ENCODE assay signal across 28 cellular contexts in the genomic region with DNA sequence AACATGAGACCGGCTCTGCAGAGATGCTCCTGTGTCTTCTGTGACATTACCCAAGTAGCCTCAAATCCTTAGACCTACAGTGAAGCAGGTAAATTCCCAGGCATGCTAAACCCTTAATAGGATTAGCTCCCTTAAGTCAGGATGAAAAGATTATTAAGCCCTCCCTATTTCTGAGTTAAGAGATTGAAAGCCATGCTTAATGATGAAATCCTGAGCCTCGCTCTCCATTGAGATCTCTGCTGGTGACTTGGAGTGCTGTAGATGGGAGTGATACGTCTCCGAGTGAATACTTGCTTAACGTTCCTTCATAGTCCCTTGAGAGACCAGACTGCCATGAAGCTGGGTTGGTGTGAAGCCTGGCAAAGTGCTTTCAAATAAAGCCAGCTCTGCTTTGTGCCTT.
"Had no signal": no experiment of that assay in that cellular context is flagged by ENCODE, and none has a peak within 500 bp of the region (broad histone marks: within the 10 kb centered on the region; RNA-seq: fewer than 3 reads in every experiment).

No MANE protein-coding gene starts in this region.

- H3K9me3 ChIP-seq: left ventricle myocardium inferior, mucosa of descending colon, neutrophil, stomach, thyroid gland, upper lobe of left lung had no signal

- H3K4me1 ChIP-seq: left ventricle myocardium inferior, stomach, upper lobe of left lung had no signal

- H3K4me3 ChIP-seq: coronary artery, left ventricle myocardium inferior, lung, mucosa of descending colon, smooth muscle cell, stomach, thyroid gland, upper lobe of left lung had no signal

- ATAC-seq: mucosa of descending colon; stimulated activated naive B cell treated with anti-CD40 and anti-IgM and Interleukin-4, amounts not matched to agents 10 μg/mL and 1 μg/mL and 100 μg/mL, for 72 hours had no signal

- DNase-seq: activated CD4-positive, alpha-beta T cell treated with anti-CD3 and anti-CD28 coated beads for 4 hours; activated CD4-positive, alpha-beta T cell treated with anti-CD3 and anti-CD28 coated beads, Interleukin-2, amount 50 U/mL, for 4 hours; activated effector memory CD4-positive, alpha-beta T cell treated with Interleukin-2 at 50 U/mL for 16 hours; activated naive CD4-positive, alpha-beta T cell treated with Interleukin-2 at 50 U/mL for 16 hours; activated T-cell treated with anti-CD3 and anti-CD28 coated beads for 4 hours; anterior cingulate cortex; cerebellar nuclear complex; dorsolateral prefrontal cortex; effector memory CD4-positive, alpha-beta T cell; glutamatergic neuron; islet precursor cell; left ventricle myocardium inferior; mucosa of descending colon; stimulated activated CD4-positive, alpha-beta T cell treated with anti-CD3 and anti-CD28 coated beads, Interleukin-1b, Interleukin-23, amount 100 ng/mL, for 48 hours; stimulated activated CD4-positive, alpha-beta T cell treated with anti-CD3 and anti-CD28 coated beads, Interleukin-4, amount 100 ng/mL, for 4 hours; stimulated activated CD8-positive, alpha-beta memory T cell treated with anti-CD3 and anti-CD28 coated beads, Interleukin-4, amount 100 ng/mL, for 48 hours; stimulated activated naive B cell treated with anti-CD40 and anti-IgM and Interleukin-4, amounts not matched to agents 10 μg/mL and 1 μg/mL and 100 μg/mL, for 72 hours; stomach; thyroid gland; upper lobe of left lung had no signal

- H3K27me3 ChIP-seq: dorsolateral prefrontal cortex, neutrophil, stomach, thyroid gland, upper lobe of left lung had no signal

- H3K4me3 Mint-ChIP-seq: activated naive CD8-positive, alpha-beta T cell; natural killer cell treated with Interleukin-12 subunit alpha and Interleukin-12 subunit beta and Interleukin-15 and Interleukin-18, amount 100 ng/mL, for 72 hours; stimulated activated naive B cell treated with anti-CD40 and anti-IgM and Interleukin-4, amounts not matched to agents 10 μg/mL and 1 μg/mL and 100 μg/mL, for 72 hours; T-helper 2 cell treated with Interferon-gamma antibody and Interleukin-4, amounts not matched to agents 5 μg/mL and 100 μg/mL, for 36 hours had no signal

- H3K27ac ChIP-seq: coronary artery, left ventricle myocardium inferior, neutrophil, stomach, thyroid gland, upper lobe of left lung had no signal

- H3K9me3 Mint-ChIP-seq: natural killer cell treated with Interleukin-12 subunit alpha and Interleukin-12 subunit beta and Interleukin-15 and Interleukin-18, amount 100 ng/mL, for 72 hours; T-helper 2 cell treated with Interferon-gamma antibody and Interleukin-4, amounts not matched to agents 5 μg/mL and 100 μg/mL, for 36 hours had no signal

- H3K36me3 Mint-ChIP-seq: natural killer cell treated with Interleukin-12 subunit alpha and Interleukin-12 subunit beta and Interleukin-15 and Interleukin-18, amount 100 ng/mL, for 72 hours had no signal

- H3K4me2 ChIP-seq: smooth muscle cell had no signal

- H3K27ac Mint-ChIP-seq: activated naive CD8-positive, alpha-beta T cell; natural killer cell treated with Interleukin-12 subunit alpha and Interleukin-12 subunit beta and Interleukin-15 and Interleukin-18, amount 100 ng/mL, for 72 hours; progenitor cell of endocrine pancreas; stimulated activated naive B cell treated with anti-CD40 and anti-IgM and Interleukin-4, amounts not matched to agents 10 μg/mL and 1 μg/mL and 100 μg/mL, for 72 hours; T-helper 2 cell treated with Interferon-gamma antibody and Interleukin-4, amounts not matched to agents 5 μg/mL and 100 μg/mL, for 36 hours had no signal

- H3K27me3 Mint-ChIP-seq: activated naive CD8-positive, alpha-beta T cell; natural killer cell treated with Interleukin-12 subunit alpha and Interleukin-12 subunit beta and Interleukin-15 and Interleukin-18, amount 100 ng/mL, for 72 hours; progenitor cell of endocrine pancreas; stimulated activated naive B cell treated with anti-CD40 and anti-IgM and Interleukin-4, amounts not matched to agents 10 μg/mL and 1 μg/mL and 100 μg/mL, for 72 hours had no signal
